Comparison of ENCODE assay signal across 7 cellular contexts in genomic region chr17:7853693-7854043, GRCh38. TPM values are rescaled to one million over a fixed set of nuclear protein-coding genes. Genes with fewer than 3 reads are reported as not detected.
DNase-seq lines count a peak whose midpoint lies in the region; ATAC-seq and TF ChIP-seq lines count a peak whose summit lies in the region.
"Had no signal": no experiment of that assay in that cellular context is flagged by ENCODE, and none has a peak within 500 bp of the region (broad histone marks: within the 10 kb centered on the region; RNA-seq: fewer than 3 reads in every experiment).

No MANE protein-coding gene starts in this region.

- H2BK15ac ChIP-seq in H9 (ENCODE audit: low read depth, low read length): no peak overlapping the region
- no peak overlapping the region for H2BK15ac ChIP-seq in mesendoderm (replicated peaks; ENCODE audit: low read depth)

- no peak overlapping the region for H3K23ac ChIP-seq in H9 (ENCODE audit: insufficient read length, low read depth, low read length)
- H3K23ac ChIP-seq in mesendoderm (ENCODE audit: low read length): no peak overlapping the region

- H3K4me1 Mint-ChIP-seq in H9: peaks cover 19 to 33% of the 10 kb centered on the region in 2 experiments
- peaks cover 59% of the 10 kb centered on the region for H3K4me1 Mint-ChIP-seq in activated T-cell treated with anti-CD3 and anti-CD28 coated beads, Interleukin-2, amount 50 U/mL, for 24 hours (ENCODE audit: low read depth)

- BruUV-seq in PC-9 (replicated peaks; lab: Mats Ljungman, UMichigan): no TSS peak

- H3K9me3 Mint-ChIP-seq in H9: 0 out of 5 replicates have a peak, but pooled peaks cover 0 to 3% of the 10 kb centered on the region in 2 experiments
- H3K9me3 Mint-ChIP-seq in activated T-cell treated with anti-CD3 and anti-CD28 coated beads, Interleukin-2, amount 50 U/mL, for 24 hours: no peaks in the 10 kb centered on the region

- peak overlapping the region in 1 of 2 experiments; percentile 30; a peak in 4 of 5 replicates for H3K4me3 Mint-ChIP-seq in H9
- no peak overlapping the region for H3K4me3 Mint-ChIP-seq in activated T-cell treated with anti-CD3 and anti-CD28 coated beads, Interleukin-2, amount 50 U/mL, for 24 hours

- no peak overlapping the region for H2AK5ac ChIP-seq in H9 (ENCODE audit: insufficient read length, low read length)
- no peak overlapping the region for H2AK5ac ChIP-seq in mesendoderm (ENCODE audit: low read length)

- peaks cover 18% of the 10 kb centered on the region for H3K27me3 Mint-ChIP-seq in H9 (ENCODE audit: low read depth)
- H3K27me3 Mint-ChIP-seq in activated T-cell treated with anti-CD3 and anti-CD28 coated beads, Interleukin-2, amount 50 U/mL, for 24 hours: no peaks in the 10 kb centered on the region

- H3K79me1 ChIP-seq in H9 (ENCODE audit: insufficient read depth, low read depth, low read length, poor library complexity, severe bottlenecking) (no peaks in the 10 kb centered on the region), mesendoderm (ENCODE audit: low read length) (peaks cover 2% of the 10 kb centered on the region)

- no peak overlapping the region for H2BK5ac ChIP-seq in H9 (ENCODE audit: insufficient read length, low read length)
- H2BK5ac ChIP-seq in mesendoderm (ENCODE audit: low read length): no peak overlapping the region

- H2BK120ac ChIP-seq in H9 (ENCODE audit: low read depth, low read length, poor library complexity, severe bottlenecking): no peak overlapping the region
- no peak overlapping the region for H2BK120ac ChIP-seq in mesendoderm (ENCODE audit: low read depth, low read length)

- H3K79me2 ChIP-seq in H9 (ENCODE audit: insufficient read depth, low read length) (no peaks in the 10 kb centered on the region), mesendoderm (ENCODE audit: control insufficient read depth, insufficient read depth, low read length) (no peaks in the 10 kb centered on the region), PC-9 (ENCODE audit: low read depth) (peaks cover 6% of the 10 kb centered on the region; the same call in 1 of the 2 replicates)

- H3K27me3 ChIP-seq in H9 (ENCODE audit: insufficient read depth, low read length) (peaks cover 30% of the 10 kb centered on the region; the same call in 1 of the 2 replicates), mesendoderm (ENCODE audit: insufficient read depth, low read length, poor library complexity) (peaks cover 9% of the 10 kb centered on the region), prostate gland (replicated peaks; ENCODE audit: insufficient read depth) (no peaks in the 10 kb centered on the region), PC-9 (ENCODE audit: insufficient read depth, low read depth) (no peaks in the 10 kb centered on the region)

- POLR2A ChIA-PET in PC-9 (lab: Charles Lee; ENCODE audit: unreplicated experiment): no interaction called here

- H3K14ac ChIP-seq in H9 (ENCODE audit: insufficient read depth, low read length): no peak overlapping the region

- H3K9me2 ChIP-seq in PC-9 (ENCODE audit: insufficient read depth): no peaks in the 10 kb centered on the region

- H3K4me3 ChIP-seq in mesendoderm (ENCODE audit: low read length): no peak overlapping the region
- no peak overlapping the region for H3K4me3 ChIP-seq in prostate gland
- no peak overlapping the region for H3K4me3 ChIP-seq in PC-9

- H3K36me3 ChIP-seq in mesendoderm (ENCODE audit: control insufficient read depth, insufficient read depth, low read length) (no peaks in the 10 kb centered on the region), prostate gland (peaks cover 4 to 19% of the 10 kb centered on the region in 2 donors), PC-9 (ENCODE audit: low read depth) (no peaks in the 10 kb centered on the region)

- no peak overlapping the region for H3K27ac ChIP-seq in H9 (ENCODE audit: insufficient read length, low read depth, low read length)
- no peak overlapping the region for H3K27ac ChIP-seq in mesendoderm (ENCODE audit: low read depth, low read length)
- H3K27ac ChIP-seq in prostate gland: no peak overlapping the region
- H3K27ac ChIP-seq in PC-9: no peak overlapping the region

- H4K8ac ChIP-seq in H9 (replicated peaks; ENCODE audit: insufficient read length, low read depth, low read length) (no peak overlapping the region), mesendoderm (ENCODE audit: low read depth, low read length) (no peak overlapping the region)

- no CpG with 5 or more reads among the region's 21 CpGs for WGBS in H9 (ENCODE audit: extremely low coverage, insufficient read length, low lambda C conversion rate)
- WGBS in mesendoderm (ENCODE audit: extremely low coverage, insufficient coverage, low lambda C conversion rate): no CpG with 5 or more reads among the region's 21 CpGs
- 81% methylated on average over 21 of the region's 21 CpGs for WGBS in prostate gland

- peaks cover 11% of the 10 kb centered on the region for H3F3A ChIP-seq in PC-9 (ENCODE audit: insufficient read depth, low read depth)

- H3K56ac ChIP-seq in H9 (ENCODE audit: insufficient read length, low read depth, low read length) (no peak overlapping the region), mesendoderm (ENCODE audit: low read length) (no peak overlapping the region)

- TF ChIP-seq CTCF in H9 (conservative IDR thresholded peaks at IDR 0.05) (no peak), prostate gland (IDR thresholded peaks at IDR 0.05) (no peak), PC-9 (conservative IDR thresholded peaks at IDR 0.05) (no peak)

- H2BK20ac ChIP-seq in H9 (ENCODE audit: low read depth, low read length, poor library complexity, severe bottlenecking): no peak overlapping the region

- H3K23me2 ChIP-seq in H9 (ENCODE audit: insufficient read length, low read depth, low read length, poor library complexity, severe bottlenecking): peaks cover 35% of the 10 kb centered on the region

- intact Hi-C loops in prostate gland (cut with DNase I): loop anchor here (2.0 kb wide), 1 partner anchor 111 kb away; no protein-coding TSS in a partner anchor
- intact Hi-C loops in PC-9 (cut with micrococcal nuclease; ENCODE audit: unreplicated experiment): loop anchor here (10.0 kb wide), 1 partner anchor 269 kb away; the partner anchor contains the start of gene MPDU1

- no peak overlapping the region for H3K18ac ChIP-seq in H9 (ENCODE audit: insufficient read length, low read depth, low read length)
- H3K18ac ChIP-seq in mesendoderm (ENCODE audit: low read length): no peak overlapping the region

- H2BK12ac ChIP-seq in H9 (ENCODE audit: insufficient read length, low read depth, low read length): no peak overlapping the region

- H3K4me1 ChIP-seq in H9 (ENCODE audit: insufficient read depth, low read length) (no peaks in the 10 kb centered on the region; the same call in 1 of the 2 replicates), mesendoderm (ENCODE audit: control insufficient read depth, low read depth, low read length) (peaks cover 3% of the 10 kb centered on the region), prostate gland (replicated peaks) (peaks cover 9% of the 10 kb centered on the region), PC-9 (replicated peaks; ENCODE audit: insufficient read depth) (peaks cover 7% of the 10 kb centered on the region; the same call in 1 of the 2 replicates)

- no peak overlapping the region for H3T11ph ChIP-seq in H9 (ENCODE audit: low read length)

- no peak overlapping the region for H4K91ac ChIP-seq in H9 (ENCODE audit: insufficient read length, low read depth, low read length)

- H3K9ac ChIP-seq in H9 (ENCODE audit: extremely low read depth, insufficient read length, low read length) (no peak overlapping the region), mesendoderm (ENCODE audit: low read length) (no peak overlapping the region)

- no peak overlapping the region for H3K27ac Mint-ChIP-seq in H9
- peak overlapping the region; percentile 57 for H3K27ac Mint-ChIP-seq in activated T-cell treated with anti-CD3 and anti-CD28 coated beads, Interleukin-2, amount 50 U/mL, for 24 hours

- CTCF ChIA-PET in PC-9 (lab: Charles Lee): interaction anchor here (0.7 kb wide), 1 partner anchor 60 kb away, joined by 10 read pairs; no protein-coding TSS in a partner anchor

- H4K5ac ChIP-seq in H9 (ENCODE audit: insufficient read length, low read depth, low read length) (no peak overlapping the region), mesendoderm (ENCODE audit: low read length) (no peak overlapping the region)

- peak overlapping the region; percentile 35 for H3K4me2 ChIP-seq in H9 (ENCODE audit: insufficient read depth, insufficient read length, low read length)
- H3K4me2 ChIP-seq in mesendoderm (ENCODE audit: low read length): no peak overlapping the region
- no peak overlapping the region for H3K4me2 ChIP-seq in PC-9

- ATAC-seq in GM18867 (IDR thresholded peaks at IDR 0.05; ENCODE audit: unreplicated experiment): no peak

- no peak overlapping the region for H2AFZ ChIP-seq in H9 (ENCODE audit: low read length)
- H2AFZ ChIP-seq in PC-9: no peak overlapping the region

- H4K20me1 ChIP-seq in H9 (ENCODE audit: control insufficient read depth, insufficient read depth, insufficient read length) (no peaks in the 10 kb centered on the region), PC-9 (ENCODE audit: insufficient read depth) (no peaks in the 10 kb centered on the region)

- peaks cover 0 to 35% (median 20%) of the 10 kb centered on the region in 3 experiments; a peak in 4 of 7 replicates for H3K36me3 Mint-ChIP-seq in H9 (ENCODE audit: insufficient read depth in 1 of 3, low read depth in 3 of 3)
- H3K36me3 Mint-ChIP-seq in activated T-cell treated with anti-CD3 and anti-CD28 coated beads, Interleukin-2, amount 50 U/mL, for 24 hours (ENCODE audit: low read depth): peaks cover 53% of the 10 kb centered on the region

- TF ChIP-seq POLR2A in prostate gland (IDR thresholded peaks at IDR 0.05): no peak

- H3K9me3 ChIP-seq in H9 (ENCODE audit: control insufficient read depth, low read depth, low read length): no peaks in the 10 kb centered on the region
- no peaks in the 10 kb centered on the region for H3K9me3 ChIP-seq in prostate gland
- no peaks in the 10 kb centered on the region for H3K9me3 ChIP-seq in PC-9 (ENCODE audit: insufficient read depth, low read depth)

- peak; percentile 64 for DNase-seq in H9
- no peak for DNase-seq in activated T-cell treated with anti-CD3 and anti-CD28 coated beads, Interleukin-2, amount 50 U/mL, for 24 hours
- peak; percentile 48 for DNase-seq in mesendoderm
- no peak for DNase-seq in prostate gland (ENCODE audit: low spot score)
- no peak for DNase-seq in PC-9
- DNase-seq: NCI-H1048 had no signal

- H3K4ac ChIP-seq in H9 (ENCODE audit: low read depth, low read length) (no peak overlapping the region), mesendoderm (ENCODE audit: low read depth, low read length) (no peak overlapping the region)

RNA-seq across cellular contexts. Expression of gene TMEM88, which starts 1.2 kb away (rescaled TPM):
- 8.9 and 11.3 TPM in 2 replicates for total RNA-seq in H9 (2021)
- polyA plus RNA-seq in mesendoderm (2013, experiment 1 of 2): 2.9 TPM
- 2.3 TPM for polyA plus RNA-seq in mesendoderm (2013, experiment 2 of 2)
- 10 to 100 TPM; 11.1 to 15.7 TPM for total RNA-seq in prostate gland
- total RNA-seq in PC-9 (2021): 3.1 and 3.4 TPM in 2 replicates

RNA-seq across cellular contexts. Expression of gene NAA38, which starts 3.7 kb away (rescaled TPM):
- total RNA-seq in H9 (2021) (40.0 and 50.2 TPM in 2 replicates), prostate gland (100 to 1,000 TPM in 1 of 2 donors, 10 to 100 TPM in 1; 74.6 to 163 TPM), PC-9 (2021) (159 and 176 TPM in 2 replicates)
- polyA plus RNA-seq in mesendoderm (2013, experiment 1 of 2): 35.8 TPM
- 33.4 TPM for polyA plus RNA-seq in mesendoderm (2013, experiment 2 of 2)

RNA-seq across cellular contexts. Expression of gene CYB5D1, which starts 4.1 kb away (rescaled TPM):
- total RNA-seq in H9 (2021) (17.1 and 18.0 TPM in 2 replicates), prostate gland (10 to 100 TPM in 1 of 2 donors, 1 to 10 TPM in 1; 5.7 to 20.8 TPM), PC-9 (2021) (14.3 and 22.0 TPM in 2 replicates)
- polyA plus RNA-seq in mesendoderm (2013, experiment 1 of 2): 12.7 TPM
- 13.3 TPM for polyA plus RNA-seq in mesendoderm (2013, experiment 2 of 2)

RNA-seq across cellular contexts. Expression of gene KDM6B, which starts 19.7 kb away (rescaled TPM):
- total RNA-seq in H9 (2021) (26.7 and 28.9 TPM in 2 replicates), prostate gland (10 to 100 TPM; 12.7 to 30.2 TPM), PC-9 (2021) (41.3 and 41.8 TPM in 2 replicates)
- 1.9 TPM for polyA plus RNA-seq in mesendoderm (2013, experiment 1 of 2)
- polyA plus RNA-seq in mesendoderm (2013, experiment 2 of 2): 1.8 TPM

RNA-seq across cellular contexts. Expression of gene CHD3, which starts 34.9 kb away (rescaled TPM):
- total RNA-seq in H9 (2021) (33.2 and 35.7 TPM in 2 replicates), prostate gland (100 to 1,000 TPM; 166 to 196 TPM), PC-9 (2021) (197 and 219 TPM in 2 replicates)
- 10.2 TPM for polyA plus RNA-seq in mesendoderm (2013, experiment 1 of 2)
- 10.2 TPM for polyA plus RNA-seq in mesendoderm (2013, experiment 2 of 2)

Comparison
In these comparisons a context has a peak if more than half of its experiments do, and no peak if none do; other contexts are left out.
1. DNase-seq: peak in H9 (single experiment) and mesendoderm (single experiment); none in activated T-cell treated with anti-CD3 and anti-CD28 coated beads, Interleukin-2, amount 50 U/mL, for 24 hours (single experiment), prostate gland (single experiment) and PC-9 (0 of 2).